In genomic region chr14:88599761-88600439, GRCh38 we compare ENCODE assay signal across 1 cellular context.
TF ChIP-seq lines count a peak whose summit lies in the region.

No MANE protein-coding gene starts in this region.

TF ChIP-seq in HepG2, 621 proteins besides CTCF, POLR2A, EP300 and RAD21:
- TF ChIP-seq UBTF (CRISPR knock-in tag; IDR thresholded peaks at IDR 0.05) (no peak), ETV5 (CRISPR knock-in tag; IDR thresholded peaks at IDR 0.05; ENCODE audit: borderline replicate concordance) (no peak), KDM3A (CRISPR knock-in tag; IDR thresholded peaks at IDR 0.05; ENCODE audit: low read depth) (no peak), SIN3B (IDR thresholded peaks at IDR 0.05; ENCODE audit: low read length) (no peak), PLSCR1 (CRISPR knock-in tag; IDR thresholded peaks at IDR 0.05; ENCODE audit: borderline replicate concordance) (no peak), NFIC (IDR thresholded peaks at IDR 0.05; ENCODE audit: low read length) (no peak), KDM6A (CRISPR knock-in tag; IDR thresholded peaks at IDR 0.05; ENCODE audit: low read depth) (no peak), SRSF4 (IDR thresholded peaks at IDR 0.05; ENCODE audit: low read depth, low read length, poor library complexity, severe bottlenecking) (no peak), ZNF737 (CRISPR knock-in tag; IDR thresholded peaks at IDR 0.05; ENCODE audit: borderline replicate concordance) (no peak), CSRNP2 (CRISPR knock-in tag; conservative IDR thresholded peaks at IDR 0.05; ENCODE audit: low read depth) (no peak), ZNF432 (CRISPR knock-in tag; IDR thresholded peaks at IDR 0.05; ENCODE audit: borderline replicate concordance) (no peak), PBX2 (CRISPR knock-in tag; IDR thresholded peaks at IDR 0.05) (no peak), MIXL1 (CRISPR knock-in tag; IDR thresholded peaks at IDR 0.05) (no peak)
